In the genomic region with DNA sequence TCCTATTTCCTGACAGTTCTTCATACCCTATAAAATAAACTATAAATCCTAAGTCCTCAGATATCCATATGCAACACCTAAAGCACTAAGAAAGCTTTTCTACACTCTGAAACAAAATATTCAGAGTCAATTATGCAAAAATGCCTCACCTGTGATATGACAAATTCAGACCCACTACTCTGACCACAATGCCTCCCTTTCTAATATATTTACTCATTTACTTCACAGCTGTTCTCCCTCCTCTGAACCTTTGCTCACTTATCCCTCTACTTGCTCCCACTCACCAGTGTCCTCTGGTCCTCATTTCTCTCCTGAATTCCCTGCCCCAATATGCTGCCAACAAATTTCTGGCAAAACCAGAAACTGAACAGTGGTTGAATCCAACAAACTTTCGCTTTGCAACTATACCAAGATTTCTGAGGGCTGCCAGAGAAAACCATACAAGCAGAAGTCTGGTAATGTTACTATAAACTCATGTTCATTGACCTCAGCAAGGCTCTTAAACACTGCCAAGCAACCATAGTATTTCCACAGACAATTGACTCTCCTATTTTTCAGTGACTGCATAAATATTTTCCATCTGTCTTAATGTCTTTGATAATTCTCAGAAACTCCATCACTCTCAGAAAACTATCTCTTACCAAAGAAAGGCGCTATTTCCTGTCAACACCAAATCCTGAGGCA, we compare ENCODE assay signal across 20 cellular contexts. TPM values are rescaled to one million over a fixed set of nuclear protein-coding genes. Genes with fewer than 3 reads are reported as not detected.
DNase-seq lines count a peak whose midpoint lies in the region; ATAC-seq and TF ChIP-seq lines count a peak whose summit lies in the region.
"Had no signal": no experiment of that assay in that cellular context is flagged by ENCODE, and none has a peak within 500 bp of the region (broad histone marks: within the 10 kb centered on the region; RNA-seq: fewer than 3 reads in every experiment).

No MANE protein-coding gene starts in this region.

- H3K9me3 Mint-ChIP-seq in activated CD4-positive, alpha-beta T cell treated with anti-CD3 and anti-CD28 coated beads, Interleukin-2, amount 10 ng/mL, durations not matched to agents 24 days and 14 days: no peaks in the 10 kb centered on the region
- peaks cover 0 to 2% (median 0%) of the 10 kb centered on the region in 3 donors for H3K9me3 Mint-ChIP-seq in IgD-negative memory B cell
- H3K9me3 Mint-ChIP-seq in central memory CD8-positive, alpha-beta T cell: no peaks in the 10 kb centered on the region
- H3K9me3 Mint-ChIP-seq in natural killer cell treated with Interleukin-12 subunit alpha and Interleukin-12 subunit beta and Interleukin-15 and Interleukin-18, amount 100 ng/mL, for 72 hours: no peaks in the 10 kb centered on the region

- H3K27ac ChIP-seq in PC-3 (ENCODE audit: low read length): no peak overlapping the region
- H3K27ac ChIP-seq: A549, colonic mucosa, heart right ventricle, prostate gland, suprapubic skin had no signal

- H3F3A ChIP-seq in PC-3 (ENCODE audit: low read length, unreplicated experiment): peaks cover 4% of the 10 kb centered on the region

- BruUV-seq in PC-3 (replicated peaks; lab: Mats Ljungman, UMichigan): no TSS peak

- peaks cover 41% of the 10 kb centered on the region for H3K4me1 Mint-ChIP-seq in activated CD4-positive, alpha-beta T cell treated with anti-CD3 and anti-CD28 coated beads, Interleukin-2, amount 10 ng/mL, durations not matched to agents 24 days and 14 days
- H3K4me1 Mint-ChIP-seq in IgD-negative memory B cell: peaks cover 5 to 28% (median 18%) of the 10 kb centered on the region in 3 donors
- peaks cover 48% of the 10 kb centered on the region for H3K4me1 Mint-ChIP-seq in central memory CD8-positive, alpha-beta T cell
- H3K4me1 Mint-ChIP-seq in natural killer cell treated with Interleukin-12 subunit alpha and Interleukin-12 subunit beta and Interleukin-15 and Interleukin-18, amount 100 ng/mL, for 72 hours (ENCODE audit: low read depth in 2 of 2): peaks cover 35 to 48% of the 10 kb centered on the region in 2 donors

- H3K9me3 ChIP-seq in HAP-1: no peaks in the 10 kb centered on the region
- H3K9me3 ChIP-seq in PC-3 (ENCODE audit: low read length): no peaks in the 10 kb centered on the region
- H3K9me3 ChIP-seq: A549, colonic mucosa, prostate gland, suprapubic skin had no signal

- intact Hi-C loops in activated CD4-positive, alpha-beta T cell treated with anti-CD3 and anti-CD28 coated beads, Interleukin-2, amount 10 ng/mL, durations not matched to agents 24 days and 14 days (cut with micrococcal nuclease): no loop called here
- intact Hi-C loops in PC-3 (cut with micrococcal nuclease): no loop called here

- POLR2A ChIA-PET in PC-3 (lab: Charles Lee; ENCODE audit: unreplicated experiment): no interaction called here

- peaks cover 74% of the 10 kb centered on the region for H3K36me3 Mint-ChIP-seq in activated CD4-positive, alpha-beta T cell treated with anti-CD3 and anti-CD28 coated beads, Interleukin-2, amount 10 ng/mL, durations not matched to agents 24 days and 14 days (ENCODE audit: low read depth)
- peaks cover 4% of the 10 kb centered on the region for H3K36me3 Mint-ChIP-seq in IgD-negative memory B cell
- peaks cover 80% of the 10 kb centered on the region for H3K36me3 Mint-ChIP-seq in central memory CD8-positive, alpha-beta T cell (ENCODE audit: insufficient read depth)
- H3K36me3 Mint-ChIP-seq in natural killer cell treated with Interleukin-12 subunit alpha and Interleukin-12 subunit beta and Interleukin-15 and Interleukin-18, amount 100 ng/mL, for 72 hours: peaks cover 45% of the 10 kb centered on the region

- H3K27me3 Mint-ChIP-seq in activated CD4-positive, alpha-beta T cell treated with anti-CD3 and anti-CD28 coated beads, Interleukin-2, amount 10 ng/mL, durations not matched to agents 24 days and 14 days: no peaks in the 10 kb centered on the region
- H3K27me3 Mint-ChIP-seq in IgD-negative memory B cell: no peaks in the 10 kb centered on the region
- H3K27me3 Mint-ChIP-seq in central memory CD8-positive, alpha-beta T cell: no peaks in the 10 kb centered on the region
- no peaks in the 10 kb centered on the region for H3K27me3 Mint-ChIP-seq in natural killer cell treated with Interleukin-12 subunit alpha and Interleukin-12 subunit beta and Interleukin-15 and Interleukin-18, amount 100 ng/mL, for 72 hours

- H3K27ac Mint-ChIP-seq in activated CD4-positive, alpha-beta T cell treated with anti-CD3 and anti-CD28 coated beads, Interleukin-2, amount 10 ng/mL, durations not matched to agents 24 days and 14 days: peak overlapping the region; percentile 47
- peak overlapping the region in 2 of 3 donors; percentile 21 to 90 for H3K27ac Mint-ChIP-seq in IgD-negative memory B cell
- peak overlapping the region; percentile 94 for H3K27ac Mint-ChIP-seq in central memory CD8-positive, alpha-beta T cell (ENCODE audit: low read depth)
- H3K27ac Mint-ChIP-seq in natural killer cell treated with Interleukin-12 subunit alpha and Interleukin-12 subunit beta and Interleukin-15 and Interleukin-18, amount 100 ng/mL, for 72 hours: peak overlapping the region; percentile 31 to 54

- peaks cover 94% of the 10 kb centered on the region for H3K36me3 ChIP-seq in HAP-1 (replicated peaks)
- peaks cover 96% of the 10 kb centered on the region for H3K36me3 ChIP-seq in PC-3 (ENCODE audit: low read depth, low read length)

- H3K27me3 ChIP-seq in HAP-1 (ENCODE audit: low read depth): no peaks in the 10 kb centered on the region
- H3K27me3 ChIP-seq in PC-3 (ENCODE audit: low read length): no peaks in the 10 kb centered on the region
- H3K27me3 ChIP-seq: colonic mucosa, heart right ventricle, suprapubic skin had no signal

- no peak overlapping the region for H3K4me2 ChIP-seq in PC-3 (ENCODE audit: low read length)
- H3K4me2 ChIP-seq: A549 had no signal

- H3K4me1 ChIP-seq in HAP-1 (peaks cover 4% of the 10 kb centered on the region), PC-3 (ENCODE audit: insufficient read depth, low read length) (peaks cover 5% of the 10 kb centered on the region)
- H3K4me1 ChIP-seq: colonic mucosa, prostate gland had no signal

- H3K9ac ChIP-seq in PC-3 (ENCODE audit: low read length): no peak overlapping the region

- CTCF ChIA-PET in PC-3 (lab: Charles Lee): no interaction called here

- H2AFZ ChIP-seq in PC-3 (ENCODE audit: low read length): no peak overlapping the region

- peaks cover 2% of the 10 kb centered on the region for H4K20me1 ChIP-seq in PC-3 (ENCODE audit: low read length)

- H3K4me3 ChIP-seq in HAP-1 (no peak overlapping the region), PC-3 (ENCODE audit: low read length) (no peak overlapping the region)
- H3K4me3 ChIP-seq: A549, colonic mucosa, heart right ventricle, prostate gland, suprapubic skin had no signal

- H3K79me2 ChIP-seq in PC-3 (ENCODE audit: low read length): peaks cover 41% of the 10 kb centered on the region

- no peak for ATAC-seq in central memory CD8-positive, alpha-beta T cell (replicated peaks; ENCODE audit: extremely low read depth, poor library complexity, severe bottlenecking)
- no peak for ATAC-seq in natural killer cell treated with Interleukin-12 subunit alpha and Interleukin-12 subunit beta and Interleukin-15 and Interleukin-18, amount 100 ng/mL, for 72 hours
- no peak for ATAC-seq in PC-3
- no peak for ATAC-seq in GM19455 (IDR thresholded peaks at IDR 0.05; ENCODE audit: unreplicated experiment)
- ATAC-seq: A549, heart right ventricle had no signal

- H3K9me2 ChIP-seq in PC-3 (replicated peaks; ENCODE audit: low read length): no peaks in the 10 kb centered on the region

- in situ Hi-C loops in HAP-1 (cut with MboI; ENCODE audit: low sequenced_read_pairs): no loop called here

- H3K4me3 Mint-ChIP-seq in activated CD4-positive, alpha-beta T cell treated with anti-CD3 and anti-CD28 coated beads, Interleukin-2, amount 10 ng/mL, durations not matched to agents 24 days and 14 days: no peak overlapping the region
- no peak overlapping the region for H3K4me3 Mint-ChIP-seq in IgD-negative memory B cell
- peak overlapping the region; percentile 21 for H3K4me3 Mint-ChIP-seq in central memory CD8-positive, alpha-beta T cell
- peak overlapping the region; percentile 30 for H3K4me3 Mint-ChIP-seq in natural killer cell treated with Interleukin-12 subunit alpha and Interleukin-12 subunit beta and Interleukin-15 and Interleukin-18, amount 100 ng/mL, for 72 hours

- no peak for TF ChIP-seq CTCF in PC-3 (conservative IDR thresholded peaks at IDR 0.05; ENCODE audit: low read depth, low read length)

- DNase-seq in activated CD4-positive, alpha-beta T cell treated with anti-CD3 and anti-CD28 coated beads, Interleukin-2, amount 10 ng/mL, durations not matched to agents 24 days and 14 days: no peak
- DNase-seq in activated CD4-positive, alpha-beta T cell treated with anti-CD3 and anti-CD28 coated beads for 1 hour: no peak
- DNase-seq in central memory CD8-positive, alpha-beta T cell (ENCODE audit: low spot score in 2 of 2): no peak
- DNase-seq in natural killer cell treated with Interleukin-12 subunit alpha and Interleukin-12 subunit beta and Interleukin-15 and Interleukin-18, amount 100 ng/mL, for 72 hours (ENCODE audit: low spot score): no peak
- DNase-seq in HAP-1 (ENCODE audit: low spot score in 2 of 2) (no peak), PC-3 (no peak)
- DNase-seq: amygdala, colonic mucosa, COR-L47, heart right ventricle, Karpas-422, kidney glomerular epithelial cell, NCI-H1436, NCI-H2227 treated with DMSO at 0.1 percent for 48 hours, SHP77 had no signal

RNA-seq across cellular contexts. Expression of a gene that starts 7.1 kb away (rescaled TPM):
- 67.2 and 75.6 TPM in 2 replicates for total RNA-seq in activated CD4-positive, alpha-beta T cell treated with anti-CD3 and anti-CD28 coated beads, Interleukin-2, amount 10 ng/mL, durations not matched to agents 24 days and 14 days
- polyA plus RNA-seq in IgD-negative memory B cell: 58.2 TPM
- total RNA-seq in natural killer cell treated with Interleukin-12 subunit alpha and Interleukin-12 subunit beta and Interleukin-15 and Interleukin-18, amount 100 ng/mL, for 72 hours: 10 to 100 TPM; 63.2 to 96.9 TPM
- 77.6 and 121 TPM in 2 replicates for total RNA-seq in PC-3 (2014; rRNA removed)

Comparison
In these comparisons a context has a peak if more than half of its experiments do, and no peak if none do; other contexts are left out.
1. H3K27ac Mint-ChIP-seq: peak in every context shown above with its lines; median percentile 94 in central memory CD8-positive, alpha-beta T cell; 56 in IgD-negative memory B cell; 47 in activated CD4-positive, alpha-beta T cell treated with anti-CD3 and anti-CD28 coated beads, Interleukin-2, amount 10 ng/mL, durations not matched to agents 24 days and 14 days; 42 in natural killer cell treated with Interleukin-12 subunit alpha and Interleukin-12 subunit beta and Interleukin-15 and Interleukin-18, amount 100 ng/mL, for 72 hours.
2. H3K4me3 Mint-ChIP-seq: peak in central memory CD8-positive, alpha-beta T cell (single experiment) and natural killer cell treated with Interleukin-12 subunit alpha and Interleukin-12 subunit beta and Interleukin-15 and Interleukin-18, amount 100 ng/mL, for 72 hours (single experiment); none in activated CD4-positive, alpha-beta T cell treated with anti-CD3 and anti-CD28 coated beads, Interleukin-2, amount 10 ng/mL, durations not matched to agents 24 days and 14 days (single experiment) and IgD-negative memory B cell (0 of 4).